1 cellular context compared by ENCODE assay signal in the genomic region with DNA sequence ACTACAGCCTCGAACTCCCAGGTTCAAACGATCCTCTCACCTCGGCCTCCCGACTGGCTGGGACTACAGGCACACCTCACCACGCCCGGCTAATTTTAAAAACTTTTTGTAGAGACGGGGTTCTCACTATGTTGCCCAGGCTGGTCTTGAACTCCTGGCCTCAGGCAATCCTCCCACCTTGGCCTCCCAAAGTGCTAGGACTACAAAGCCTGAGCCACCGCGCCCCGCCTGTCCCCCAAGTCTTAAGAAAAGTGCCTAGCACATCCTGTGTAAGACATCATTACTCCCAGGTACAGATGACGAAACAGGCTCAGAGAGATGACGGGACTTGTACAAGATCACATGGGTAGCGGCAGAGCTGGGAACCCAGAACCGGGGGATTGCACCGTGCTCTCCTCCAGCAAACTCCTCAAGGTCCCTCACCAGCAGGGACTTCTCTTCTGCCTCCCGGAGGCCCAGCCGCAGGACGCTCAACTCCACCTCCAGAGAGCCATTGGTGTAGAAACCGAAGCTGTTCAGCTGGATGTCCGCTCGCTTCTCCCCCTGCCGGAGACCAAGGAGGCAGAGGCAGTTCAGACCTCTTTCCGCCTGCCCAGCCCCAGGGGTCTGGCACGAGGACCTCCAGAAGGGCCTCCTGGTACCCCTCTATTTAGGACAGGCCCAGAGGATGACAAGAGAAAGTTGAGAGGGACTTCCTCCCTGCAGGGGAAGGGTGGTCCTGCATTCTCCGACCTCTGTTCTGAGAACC.
TF ChIP-seq lines count a peak whose summit lies in the region.

No MANE protein-coding gene starts in this region.

TF ChIP-seq in HepG2, 621 proteins besides CTCF, POLR2A, EP300 and RAD21 (continued from another document and continues in another):
- TF ChIP-seq, protein P1, sequence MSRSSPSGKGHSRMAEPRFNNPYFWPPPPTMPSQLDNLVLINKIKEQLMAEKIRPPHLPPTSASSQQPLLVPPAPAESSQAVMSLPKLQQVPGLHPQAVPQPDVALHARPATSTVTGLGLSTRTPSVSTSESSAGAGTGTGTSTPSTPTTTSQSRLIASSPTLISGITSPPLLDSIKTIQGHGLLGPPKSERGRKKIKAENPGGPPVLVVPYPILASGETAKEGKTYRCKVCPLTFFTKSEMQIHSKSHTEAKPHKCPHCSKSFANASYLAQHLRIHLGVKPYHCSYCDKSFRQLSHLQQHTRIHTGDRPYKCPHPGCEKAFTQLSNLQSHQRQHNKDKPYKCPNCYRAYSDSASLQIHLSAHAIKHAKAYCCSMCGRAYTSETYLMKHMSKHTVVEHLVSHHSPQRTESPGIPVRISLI (CRISPR knock-in tag; IDR thresholded peaks at IDR 0.05; ENCODE audit: borderline replicate concordance), result no peak; the same call in 1 of the 2 replicates
- no peak for TF ChIP-seq ZNF549 (CRISPR knock-in tag; IDR thresholded peaks at IDR 0.05)
- TF ChIP-seq, protein P2, sequence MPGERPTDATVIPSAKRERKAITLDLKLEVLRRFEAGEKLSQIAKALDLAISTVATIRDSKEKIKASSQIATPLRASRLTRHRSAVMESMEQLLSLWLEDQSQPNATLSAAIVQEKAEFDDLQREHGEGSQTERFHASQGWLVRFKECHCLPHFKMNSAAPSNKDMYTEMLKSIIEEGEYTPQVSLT (CRISPR knock-in tag; IDR thresholded peaks at IDR 0.05; ENCODE audit: borderline replicate concordance, low read depth), result no peak
- TF ChIP-seq HNF4G (IDR thresholded peaks at IDR 0.05; ENCODE audit: borderline replicate concordance, low read depth, low read length), result no peak
- TF ChIP-seq HNF4G (CRISPR knock-in tag; IDR thresholded peaks at IDR 0.05; ENCODE audit: borderline replicate concordance, low read depth), result no peak
- TF ChIP-seq NCOA1 (CRISPR knock-in tag; IDR thresholded peaks at IDR 0.05), result no peak
- TF ChIP-seq HNF4A (CRISPR knock-in tag; IDR thresholded peaks at IDR 0.05), result no peak
- no peak for TF ChIP-seq ZNF510 (CRISPR knock-in tag; IDR thresholded peaks at IDR 0.05; ENCODE audit: low read depth)
- no peak for TF ChIP-seq KLF13 (CRISPR knock-in tag; IDR thresholded peaks at IDR 0.05)
- TF ChIP-seq ZNF782 (CRISPR knock-in tag; IDR thresholded peaks at IDR 0.05; ENCODE audit: borderline replicate concordance), result no peak
- no peak for TF ChIP-seq ZFYVE20 (CRISPR knock-in tag; IDR thresholded peaks at IDR 0.05; ENCODE audit: borderline replicate concordance, low read depth)
- TF ChIP-seq CREB1 (IDR thresholded peaks at IDR 0.05), result 0 out of 2 replicates have a peak, but pooled peaks have one; percentile 27
- no peak for TF ChIP-seq CREB1 (CRISPR knock-in tag; IDR thresholded peaks at IDR 0.05)
- no peak for TF ChIP-seq ZNF670 (CRISPR knock-in tag; IDR thresholded peaks at IDR 0.05; ENCODE audit: borderline replicate concordance)
- TF ChIP-seq ZNF33A (CRISPR knock-in tag; IDR thresholded peaks at IDR 0.05; ENCODE audit: borderline replicate concordance), result no peak
- no peak for TF ChIP-seq JUND (CRISPR knock-in tag; IDR thresholded peaks at IDR 0.05)
- TF ChIP-seq ELF4 (CRISPR knock-in tag; IDR thresholded peaks at IDR 0.05; ENCODE audit: borderline replicate concordance), result no peak
- TF ChIP-seq, protein P3, sequence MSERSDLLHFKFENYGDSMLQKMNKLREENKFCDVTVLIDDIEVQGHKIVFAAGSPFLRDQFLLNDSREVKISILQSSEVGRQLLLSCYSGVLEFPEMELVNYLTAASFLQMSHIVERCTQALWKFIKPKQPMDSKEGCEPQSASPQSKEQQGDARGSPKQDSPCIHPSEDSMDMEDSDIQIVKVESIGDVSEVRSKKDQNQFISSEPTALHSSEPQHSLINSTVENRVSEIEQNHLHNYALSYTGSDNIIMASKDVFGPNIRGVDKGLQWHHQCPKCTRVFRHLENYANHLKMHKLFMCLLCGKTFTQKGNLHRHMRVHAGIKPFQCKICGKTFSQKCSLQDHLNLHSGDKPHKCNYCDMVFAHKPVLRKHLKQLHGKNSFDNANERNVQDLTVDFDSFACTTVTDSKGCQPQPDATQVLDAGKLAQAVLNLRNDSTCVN (CRISPR knock-in tag; IDR thresholded peaks at IDR 0.05; ENCODE audit: borderline replicate concordance), result no peak
- TF ChIP-seq ZIK1 (CRISPR knock-in tag; IDR thresholded peaks at IDR 0.05; ENCODE audit: borderline replicate concordance, low read depth), result no peak
- TF ChIP-seq SP4 (CRISPR knock-in tag; IDR thresholded peaks at IDR 0.05), result no peak
- TF ChIP-seq, protein P4, sequence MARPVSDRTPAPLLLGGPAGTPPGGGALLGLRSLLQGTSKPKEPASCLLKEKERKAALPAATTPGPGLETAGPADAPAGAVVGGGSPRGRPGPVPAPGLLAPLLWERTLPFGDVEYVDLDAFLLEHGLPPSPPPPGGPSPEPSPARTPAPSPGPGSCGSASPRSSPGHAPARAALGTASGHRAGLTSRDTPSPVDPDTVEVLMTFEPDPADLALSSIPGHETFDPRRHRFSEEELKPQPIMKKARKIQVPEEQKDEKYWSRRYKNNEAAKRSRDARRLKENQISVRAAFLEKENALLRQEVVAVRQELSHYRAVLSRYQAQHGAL (CRISPR knock-in tag; IDR thresholded peaks at IDR 0.05; ENCODE audit: not compliant biosample characterization), result no peak
- TF ChIP-seq CENPT (CRISPR knock-in tag; IDR thresholded peaks at IDR 0.05; ENCODE audit: low read depth), result no peak
- TF ChIP-seq ZNF317 (CRISPR knock-in tag; IDR thresholded peaks at IDR 0.05), result no peak
- TF ChIP-seq, protein P5, sequence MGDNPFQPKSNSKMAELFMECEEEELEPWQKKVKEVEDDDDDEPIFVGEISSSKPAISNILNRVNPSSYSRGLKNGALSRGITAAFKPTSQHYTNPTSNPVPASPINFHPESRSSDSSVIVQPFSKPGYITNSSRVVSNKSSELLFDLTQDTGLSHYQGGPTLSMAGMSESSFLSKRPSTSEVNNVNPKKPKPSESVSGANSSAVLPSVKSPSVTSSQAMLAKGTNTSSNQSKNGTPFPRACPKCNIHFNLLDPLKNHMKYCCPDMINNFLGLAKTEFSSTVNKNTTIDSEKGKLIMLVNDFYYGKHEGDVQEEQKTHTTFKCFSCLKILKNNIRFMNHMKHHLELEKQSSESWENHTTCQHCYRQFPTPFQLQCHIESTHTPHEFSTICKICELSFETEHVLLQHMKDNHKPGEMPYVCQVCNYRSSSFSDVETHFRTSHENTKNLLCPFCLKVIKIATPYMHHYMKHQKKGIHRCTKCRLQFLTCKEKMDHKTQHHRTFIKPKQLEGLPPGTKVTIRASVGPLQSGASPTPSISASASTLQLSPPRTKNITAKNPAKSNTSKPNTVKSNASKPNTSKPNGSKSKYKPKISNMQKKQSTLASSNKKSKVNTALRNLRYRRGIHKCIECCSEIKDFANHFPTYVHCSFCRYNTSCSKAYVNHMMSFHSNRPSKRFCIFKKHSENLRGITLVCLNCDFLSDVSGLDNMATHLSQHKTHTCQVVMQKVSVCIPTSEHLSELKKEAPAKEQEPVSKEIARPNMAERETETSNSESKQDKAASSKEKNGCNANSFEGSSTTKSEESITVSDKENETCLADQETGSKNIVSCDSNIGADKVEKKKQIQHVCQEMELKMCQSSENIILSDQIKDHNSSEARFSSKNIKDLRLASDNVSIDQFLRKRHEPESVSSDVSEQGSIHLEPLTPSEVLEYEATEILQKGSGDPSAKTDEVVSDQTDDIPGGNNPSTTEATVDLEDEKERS (CRISPR knock-in tag; IDR thresholded peaks at IDR 0.05), result 0 out of 2 replicates have a peak, but pooled peaks have one; percentile 26
- no peak for TF ChIP-seq GTF2F1 (IDR thresholded peaks at IDR 0.05; ENCODE audit: low read length)
- no peak for TF ChIP-seq ZFP41 (CRISPR knock-in tag; IDR thresholded peaks at IDR 0.05; ENCODE audit: borderline replicate concordance)
- no peak for TF ChIP-seq ZBTB20 (CRISPR knock-in tag; IDR thresholded peaks at IDR 0.05; ENCODE audit: borderline replicate concordance, low read depth)
- no peak for TF ChIP-seq AKAP8 (CRISPR knock-in tag; IDR thresholded peaks at IDR 0.05)
- TF ChIP-seq TP53 (CRISPR knock-in tag; conservative IDR thresholded peaks at IDR 0.05), result no peak
- no peak for TF ChIP-seq TCF7L2 (IDR thresholded peaks at IDR 0.05; ENCODE audit: low read depth, low read length)
- TF ChIP-seq TEAD3 (CRISPR knock-in tag; optimal IDR thresholded peaks at IDR 0.05; ENCODE audit: borderline replicate concordance), result peak; percentile 8
- TF ChIP-seq, protein P6, sequence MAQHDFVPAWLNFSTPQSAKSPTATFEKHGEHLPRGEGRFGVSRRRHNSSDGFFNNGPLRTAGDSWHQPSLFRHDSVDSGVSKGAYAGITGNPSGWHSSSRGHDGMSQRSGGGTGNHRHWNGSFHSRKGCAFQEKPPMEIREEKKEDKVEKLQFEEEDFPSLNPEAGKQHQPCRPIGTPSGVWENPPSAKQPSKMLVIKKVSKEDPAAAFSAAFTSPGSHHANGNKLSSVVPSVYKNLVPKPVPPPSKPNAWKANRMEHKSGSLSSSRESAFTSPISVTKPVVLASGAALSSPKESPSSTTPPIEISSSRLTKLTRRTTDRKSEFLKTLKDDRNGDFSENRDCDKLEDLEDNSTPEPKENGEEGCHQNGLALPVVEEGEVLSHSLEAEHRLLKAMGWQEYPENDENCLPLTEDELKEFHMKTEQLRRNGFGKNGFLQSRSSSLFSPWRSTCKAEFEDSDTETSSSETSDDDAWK (CRISPR knock-in tag; IDR thresholded peaks at IDR 0.05), result no peak
- no peak; the same call in 1 of the 2 replicates for TF ChIP-seq ZNF143 (CRISPR knock-in tag; IDR thresholded peaks at IDR 0.05)
- TF ChIP-seq, protein P7, sequence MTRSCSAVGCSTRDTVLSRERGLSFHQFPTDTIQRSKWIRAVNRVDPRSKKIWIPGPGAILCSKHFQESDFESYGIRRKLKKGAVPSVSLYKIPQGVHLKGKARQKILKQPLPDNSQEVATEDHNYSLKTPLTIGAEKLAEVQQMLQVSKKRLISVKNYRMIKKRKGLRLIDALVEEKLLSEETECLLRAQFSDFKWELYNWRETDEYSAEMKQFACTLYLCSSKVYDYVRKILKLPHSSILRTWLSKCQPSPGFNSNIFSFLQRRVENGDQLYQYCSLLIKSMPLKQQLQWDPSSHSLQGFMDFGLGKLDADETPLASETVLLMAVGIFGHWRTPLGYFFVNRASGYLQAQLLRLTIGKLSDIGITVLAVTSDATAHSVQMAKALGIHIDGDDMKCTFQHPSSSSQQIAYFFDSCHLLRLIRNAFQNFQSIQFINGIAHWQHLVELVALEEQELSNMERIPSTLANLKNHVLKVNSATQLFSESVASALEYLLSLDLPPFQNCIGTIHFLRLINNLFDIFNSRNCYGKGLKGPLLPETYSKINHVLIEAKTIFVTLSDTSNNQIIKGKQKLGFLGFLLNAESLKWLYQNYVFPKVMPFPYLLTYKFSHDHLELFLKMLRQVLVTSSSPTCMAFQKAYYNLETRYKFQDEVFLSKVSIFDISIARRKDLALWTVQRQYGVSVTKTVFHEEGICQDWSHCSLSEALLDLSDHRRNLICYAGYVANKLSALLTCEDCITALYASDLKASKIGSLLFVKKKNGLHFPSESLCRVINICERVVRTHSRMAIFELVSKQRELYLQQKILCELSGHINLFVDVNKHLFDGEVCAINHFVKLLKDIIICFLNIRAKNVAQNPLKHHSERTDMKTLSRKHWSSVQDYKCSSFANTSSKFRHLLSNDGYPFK (CRISPR knock-in tag; IDR thresholded peaks at IDR 0.05; ENCODE audit: borderline replicate concordance), result no peak
- TF ChIP-seq, protein P8, sequence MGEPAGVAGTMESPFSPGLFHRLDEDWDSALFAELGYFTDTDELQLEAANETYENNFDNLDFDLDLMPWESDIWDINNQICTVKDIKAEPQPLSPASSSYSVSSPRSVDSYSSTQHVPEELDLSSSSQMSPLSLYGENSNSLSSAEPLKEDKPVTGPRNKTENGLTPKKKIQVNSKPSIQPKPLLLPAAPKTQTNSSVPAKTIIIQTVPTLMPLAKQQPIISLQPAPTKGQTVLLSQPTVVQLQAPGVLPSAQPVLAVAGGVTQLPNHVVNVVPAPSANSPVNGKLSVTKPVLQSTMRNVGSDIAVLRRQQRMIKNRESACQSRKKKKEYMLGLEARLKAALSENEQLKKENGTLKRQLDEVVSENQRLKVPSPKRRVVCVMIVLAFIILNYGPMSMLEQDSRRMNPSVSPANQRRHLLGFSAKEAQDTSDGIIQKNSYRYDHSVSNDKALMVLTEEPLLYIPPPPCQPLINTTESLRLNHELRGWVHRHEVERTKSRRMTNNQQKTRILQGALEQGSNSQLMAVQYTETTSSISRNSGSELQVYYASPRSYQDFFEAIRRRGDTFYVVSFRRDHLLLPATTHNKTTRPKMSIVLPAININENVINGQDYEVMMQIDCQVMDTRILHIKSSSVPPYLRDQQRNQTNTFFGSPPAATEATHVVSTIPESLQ (CRISPR knock-in tag; conservative IDR thresholded peaks at IDR 0.05), result no peak
- TF ChIP-seq SP5 (CRISPR knock-in tag; IDR thresholded peaks at IDR 0.05; ENCODE audit: borderline replicate concordance, low read depth), result no peak
- TF ChIP-seq EZH2 (conservative IDR thresholded peaks at IDR 0.05; ENCODE audit: low read depth, low read length), result no peak
- no peak for TF ChIP-seq ZNF792 (CRISPR knock-in tag; IDR thresholded peaks at IDR 0.05)
- TF ChIP-seq, protein P9, sequence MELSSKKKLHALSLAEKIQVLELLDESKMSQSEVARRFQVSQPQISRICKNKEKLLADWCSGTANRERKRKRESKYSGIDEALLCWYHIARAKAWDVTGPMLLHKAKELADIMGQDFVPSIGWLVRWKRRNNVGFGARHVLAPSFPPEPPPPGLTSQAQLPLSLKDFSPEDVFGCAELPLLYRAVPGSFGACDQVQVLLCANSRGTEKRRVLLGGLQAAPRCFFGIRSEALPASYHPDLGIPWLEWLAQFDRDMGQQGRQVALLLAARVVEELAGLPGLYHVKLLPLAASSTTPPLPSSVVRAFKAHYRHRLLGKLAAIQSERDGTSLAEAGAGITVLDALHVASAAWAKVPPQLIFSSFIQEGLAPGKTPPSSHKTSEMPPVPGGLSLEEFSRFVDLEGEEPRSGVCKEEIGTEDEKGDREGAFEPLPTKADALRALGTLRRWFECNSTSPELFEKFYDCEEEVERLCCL (CRISPR knock-in tag; IDR thresholded peaks at IDR 0.05; ENCODE audit: borderline replicate concordance), result no peak
- no peak for TF ChIP-seq NR2C2 (CRISPR knock-in tag; IDR thresholded peaks at IDR 0.05; ENCODE audit: borderline replicate concordance)
- TF ChIP-seq, protein P10, sequence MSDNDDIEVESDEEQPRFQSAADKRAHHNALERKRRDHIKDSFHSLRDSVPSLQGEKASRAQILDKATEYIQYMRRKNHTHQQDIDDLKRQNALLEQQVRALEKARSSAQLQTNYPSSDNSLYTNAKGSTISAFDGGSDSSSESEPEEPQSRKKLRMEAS (IDR thresholded peaks at IDR 0.05), result 0 out of 2 replicates have a peak, but pooled peaks have one; percentile 30
- no peak for TF ChIP-seq ZNF883 (CRISPR knock-in tag; IDR thresholded peaks at IDR 0.05; ENCODE audit: not compliant biosample characterization)
- TF ChIP-seq GZF1 (CRISPR knock-in tag; IDR thresholded peaks at IDR 0.05), result no peak
- no peak for TF ChIP-seq NBN (conservative IDR thresholded peaks at IDR 0.05)
- TF ChIP-seq SAP130 (CRISPR knock-in tag; IDR thresholded peaks at IDR 0.05; ENCODE audit: low read depth), result peak; percentile 80
- TF ChIP-seq ZSCAN30 (CRISPR knock-in tag; IDR thresholded peaks at IDR 0.05), result no peak
